ENCODE assay signal across 27 cellular contexts in the genomic region with DNA sequence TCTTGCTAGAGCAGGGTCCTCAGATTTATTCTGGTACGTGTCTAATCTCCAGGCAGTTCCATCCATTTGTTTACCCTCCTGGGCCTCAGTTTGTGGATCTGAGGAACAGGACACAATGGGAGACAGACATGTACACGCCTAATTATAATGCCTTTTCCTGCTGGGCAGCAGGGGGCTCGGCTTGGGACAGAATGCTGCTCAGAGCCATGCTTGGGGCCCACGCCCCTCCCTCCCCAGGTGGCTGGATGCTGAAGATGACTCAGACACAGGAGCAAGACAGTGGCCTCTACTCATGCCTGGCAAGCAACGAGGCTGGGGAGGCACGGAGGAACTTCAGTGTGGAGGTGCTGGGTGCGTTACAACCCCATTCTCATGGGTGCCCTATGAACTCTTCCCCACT.
"Had no signal": no experiment of that assay in that cellular context is flagged by ENCODE, and none has a peak within 500 bp of the region (broad histone marks: within the 10 kb centered on the region; RNA-seq: fewer than 3 reads in every experiment).

No MANE protein-coding gene starts in this region.

- H3K4me3 ChIP-seq: adrenal gland, ascending aorta, esophagus muscularis mucosa, gastroesophageal sphincter, lower lobe of right lung, pancreas, psoas muscle, right atrium auricular region, spleen, upper lobe of right lung had no signal

- ATAC-seq: gastroesophageal sphincter, left lobe of liver, lower lobe of right lung, natural killer cell, pancreas, psoas muscle, upper lobe of right lung had no signal

- H3K27ac Mint-ChIP-seq: activated naive CD8-positive, alpha-beta T cell; natural killer cell had no signal

- H3K27me3 ChIP-seq: adrenal gland, ascending aorta, brain microvascular endothelial cell, esophagus muscularis mucosa, gastroesophageal sphincter, neutrophil, pancreas, right atrium auricular region, upper lobe of right lung had no signal

- H3K4me3 Mint-ChIP-seq: activated naive CD8-positive, alpha-beta T cell; natural killer cell had no signal

- FAIRE-seq: endothelial cell of umbilical vein, kidney, pancreas had no signal

- DNase-seq: activated CD4-positive, alpha-beta T cell treated with anti-CD3 and anti-CD28 coated beads for 1 hour; activated CD4-positive, alpha-beta T cell treated with anti-CD3 and anti-CD28 coated beads, Interleukin-2, amount 50 U/mL, for 1 hour; activated T-cell treated with anti-CD3 and anti-CD28 coated beads, Interleukin-2, amount 50 U/mL, for 1 hour; adrenal gland; brain microvascular endothelial cell; central memory CD4-positive, alpha-beta T cell; dermis blood vessel endothelial cell; effector CD8-positive, alpha-beta T cell; head of caudate nucleus; hypothalamus; kidney; lower lobe of right lung; natural killer cell; pancreas; psoas muscle; spleen; stimulated activated CD4-positive, alpha-beta T cell treated with anti-CD3 and anti-CD28 coated beads, Interleukin-4, amount 100 ng/mL, for 1 hour; stimulated activated naive CD4-positive, alpha-beta T cell treated with Interleukin-2 at 50 U/mL for 16 hours; upper lobe of right lung had no signal

- H3K9me3 ChIP-seq: adrenal gland, ascending aorta, esophagus muscularis mucosa, gastroesophageal sphincter, lower lobe of right lung, neutrophil, pancreas, psoas muscle, right atrium auricular region, spleen, upper lobe of right lung had no signal

- H3K36me3 ChIP-seq: adrenal gland, ascending aorta, brain microvascular endothelial cell, lower lobe of right lung, neutrophil, pancreas, right atrium auricular region, spleen, upper lobe of right lung had no signal

- H3K36me3 Mint-ChIP-seq: activated naive CD8-positive, alpha-beta T cell; natural killer cell had no signal

- H3K4me1 Mint-ChIP-seq: natural killer cell had no signal

- H3K9me3 Mint-ChIP-seq: natural killer cell had no signal
